In the genomic region with DNA sequence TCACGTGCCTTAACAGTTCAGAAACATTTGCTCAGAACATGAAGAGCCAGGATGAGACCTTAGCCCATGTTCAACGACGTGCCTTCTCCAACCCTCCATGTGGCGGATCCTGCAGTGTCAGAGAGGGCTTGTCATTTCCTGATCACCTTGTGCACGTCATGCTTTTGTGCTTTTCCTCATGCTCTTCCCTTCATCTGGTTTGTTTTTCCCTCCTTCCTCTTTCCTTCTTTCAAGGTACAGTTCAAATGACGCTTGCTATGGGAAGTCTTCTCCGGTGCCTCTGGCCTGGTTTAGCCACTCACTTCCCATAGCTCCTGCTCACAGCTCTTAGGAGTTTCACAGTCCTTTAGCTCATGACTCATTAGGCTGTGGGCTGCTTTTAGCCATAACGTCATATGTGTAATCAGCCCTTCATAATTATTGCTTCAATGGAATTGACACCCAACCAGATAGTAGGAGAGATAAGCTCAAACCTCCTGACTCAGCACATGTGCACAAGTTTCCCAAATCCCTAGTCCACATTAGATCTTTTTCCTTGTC, we compare ENCODE assay signal across 11 cellular contexts.
DNase-seq lines count a peak whose midpoint lies in the region; ATAC-seq and TF ChIP-seq lines count a peak whose summit lies in the region.
"Had no signal": no experiment of that assay in that cellular context is flagged by ENCODE, and none has a peak within 500 bp of the region (broad histone marks: within the 10 kb centered on the region; RNA-seq: fewer than 3 reads in every experiment).

No MANE protein-coding gene starts in this region.

- POLR2A ChIA-PET in activated CD4-positive, alpha-beta T cell treated with anti-CD3 and anti-CD28 coated beads for 36 hours (lab: Charles Lee) = interaction anchor here (0.6 kb wide), 1 partner anchor 255 kb away, joined by 3 read pairs; no protein-coding TSS in a partner anchor

- H3K36me3 Mint-ChIP-seq in HFFc6 (ENCODE audit: low read depth) = no peaks in the 10 kb centered on the region
- no peaks in the 10 kb centered on the region for H3K36me3 Mint-ChIP-seq in activated CD4-positive, alpha-beta T cell treated with anti-CD3 and anti-CD28 coated beads for 36 hours (ENCODE audit: low read depth)
- H3K36me3 Mint-ChIP-seq: activated naive CD8-positive, alpha-beta T cell had no signal

- H3K9me3 Mint-ChIP-seq in HFFc6 = no peaks in the 10 kb centered on the region
- H3K9me3 Mint-ChIP-seq in activated CD4-positive, alpha-beta T cell treated with anti-CD3 and anti-CD28 coated beads for 36 hours (ENCODE audit: low read depth) = no peaks in the 10 kb centered on the region

- H3K27me3 Mint-ChIP-seq in HFFc6 (ENCODE audit: insufficient read depth) = peaks cover 8% of the 10 kb centered on the region; the same call in 1 of the 2 replicates
- H3K27me3 Mint-ChIP-seq in activated CD4-positive, alpha-beta T cell treated with anti-CD3 and anti-CD28 coated beads for 36 hours = peaks cover 4% of the 10 kb centered on the region
- H3K27me3 Mint-ChIP-seq: activated naive CD8-positive, alpha-beta T cell had no signal

- H3K4me1 Mint-ChIP-seq in HFFc6 (ENCODE audit: low read depth) = peaks cover 27% of the 10 kb centered on the region
- peaks cover 21% of the 10 kb centered on the region for H3K4me1 Mint-ChIP-seq in activated CD4-positive, alpha-beta T cell treated with anti-CD3 and anti-CD28 coated beads for 36 hours

- H3K27ac Mint-ChIP-seq in HFFc6 = peak overlapping the region; percentile 25
- no peak overlapping the region for H3K27ac Mint-ChIP-seq in activated CD4-positive, alpha-beta T cell treated with anti-CD3 and anti-CD28 coated beads for 36 hours
- H3K27ac Mint-ChIP-seq: activated naive CD8-positive, alpha-beta T cell had no signal

- TF ChIP-seq CTCF in AG09319 (IDR thresholded peaks at IDR 0.05; ENCODE audit: low read depth, low read length) (no peak), HFFc6 (IDR thresholded peaks at IDR 0.05) (no peak)

- CTCF ChIA-PET in activated CD4-positive, alpha-beta T cell treated with anti-CD3 and anti-CD28 coated beads for 36 hours (lab: Charles Lee) = interaction anchor here (0.6 to 1.4 kb wide), 3 partner anchors 8 to 1723 kb away, joined by 3 read pairs; no protein-coding TSS in a partner anchor

- H3K4me3 Mint-ChIP-seq in HFFc6 = peak overlapping the region; percentile 25
- no peak overlapping the region for H3K4me3 Mint-ChIP-seq in activated CD4-positive, alpha-beta T cell treated with anti-CD3 and anti-CD28 coated beads for 36 hours
- H3K4me3 Mint-ChIP-seq: activated naive CD8-positive, alpha-beta T cell had no signal

- DNase-seq in AG09319 (ENCODE audit: extremely low read depth, low read depth) (peak; percentile 51), HFFc6 (peak; percentile 86), glomerular endothelial cell (ENCODE audit: extremely low read depth, low read depth, low spot score) (peak; percentile 61), cerebellum (ENCODE audit: low spot score) (no peak)
- no peak for DNase-seq in stimulated activated CD4-positive, alpha-beta T cell treated with anti-CD3 and anti-CD28 coated beads, Interleukin-1b, Interleukin-23, amount 100 ng/mL, for 48 hours
- no peak for DNase-seq in activated CD4-positive, alpha-beta T cell treated with anti-CD3 and anti-CD28 coated beads for 36 hours
- DNase-seq: GF-D8, nucleus accumbens had no signal

- intact Hi-C loops in activated CD4-positive, alpha-beta T cell treated with anti-CD3 and anti-CD28 coated beads for 36 hours (cut with DNase I, micrococcal nuclease) = no loop called here

- peak; percentile 85 for ATAC-seq in SK-N-SH treated with all-trans-retinoic acid at 6 μM for 48 hours
- no peak for ATAC-seq in GM21515 (IDR thresholded peaks at IDR 0.05; ENCODE audit: unreplicated experiment)
- ATAC-seq in activated CD4-positive, alpha-beta T cell treated with anti-CD3 and anti-CD28 coated beads for 36 hours = no peak

TF ChIP-seq in SK-N-SH treated with all-trans-retinoic acid at 6 μM for 48 hours, 23 proteins besides CTCF, POLR2A, EP300 and RAD21 (continues in another document):
- TF ChIP-seq ZFP3 (CRISPR knock-in tag; IDR thresholded peaks at IDR 0.05) = no peak
- no peak for TF ChIP-seq ESRRG (CRISPR knock-in tag; IDR thresholded peaks at IDR 0.05)
- no peak for TF ChIP-seq ZNF70 (CRISPR knock-in tag; IDR thresholded peaks at IDR 0.05)
- TF ChIP-seq, protein P1, sequence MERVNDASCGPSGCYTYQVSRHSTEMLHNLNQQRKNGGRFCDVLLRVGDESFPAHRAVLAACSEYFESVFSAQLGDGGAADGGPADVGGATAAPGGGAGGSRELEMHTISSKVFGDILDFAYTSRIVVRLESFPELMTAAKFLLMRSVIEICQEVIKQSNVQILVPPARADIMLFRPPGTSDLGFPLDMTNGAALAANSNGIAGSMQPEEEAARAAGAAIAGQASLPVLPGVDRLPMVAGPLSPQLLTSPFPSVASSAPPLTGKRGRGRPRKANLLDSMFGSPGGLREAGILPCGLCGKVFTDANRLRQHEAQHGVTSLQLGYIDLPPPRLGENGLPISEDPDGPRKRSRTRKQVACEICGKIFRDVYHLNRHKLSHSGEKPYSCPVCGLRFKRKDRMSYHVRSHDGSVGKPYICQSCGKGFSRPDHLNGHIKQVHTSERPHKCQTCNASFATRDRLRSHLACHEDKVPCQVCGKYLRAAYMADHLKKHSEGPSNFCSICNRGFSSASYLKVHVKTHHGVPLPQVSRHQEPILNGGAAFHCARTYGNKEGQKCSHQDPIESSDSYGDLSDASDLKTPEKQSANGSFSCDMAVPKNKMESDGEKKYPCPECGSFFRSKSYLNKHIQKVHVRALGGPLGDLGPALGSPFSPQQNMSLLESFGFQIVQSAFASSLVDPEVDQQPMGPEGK (CRISPR knock-in tag; IDR thresholded peaks at IDR 0.05; ENCODE audit: borderline replicate concordance) = no peak
- TF ChIP-seq PPARA (CRISPR knock-in tag; IDR thresholded peaks at IDR 0.05; ENCODE audit: borderline replicate concordance) = no peak
- TF ChIP-seq ZFP30 (CRISPR knock-in tag; IDR thresholded peaks at IDR 0.05) = no peak
- TF ChIP-seq TOX (CRISPR knock-in tag; IDR thresholded peaks at IDR 0.05; ENCODE audit: borderline replicate concordance) = no peak
- TF ChIP-seq, protein P2, sequence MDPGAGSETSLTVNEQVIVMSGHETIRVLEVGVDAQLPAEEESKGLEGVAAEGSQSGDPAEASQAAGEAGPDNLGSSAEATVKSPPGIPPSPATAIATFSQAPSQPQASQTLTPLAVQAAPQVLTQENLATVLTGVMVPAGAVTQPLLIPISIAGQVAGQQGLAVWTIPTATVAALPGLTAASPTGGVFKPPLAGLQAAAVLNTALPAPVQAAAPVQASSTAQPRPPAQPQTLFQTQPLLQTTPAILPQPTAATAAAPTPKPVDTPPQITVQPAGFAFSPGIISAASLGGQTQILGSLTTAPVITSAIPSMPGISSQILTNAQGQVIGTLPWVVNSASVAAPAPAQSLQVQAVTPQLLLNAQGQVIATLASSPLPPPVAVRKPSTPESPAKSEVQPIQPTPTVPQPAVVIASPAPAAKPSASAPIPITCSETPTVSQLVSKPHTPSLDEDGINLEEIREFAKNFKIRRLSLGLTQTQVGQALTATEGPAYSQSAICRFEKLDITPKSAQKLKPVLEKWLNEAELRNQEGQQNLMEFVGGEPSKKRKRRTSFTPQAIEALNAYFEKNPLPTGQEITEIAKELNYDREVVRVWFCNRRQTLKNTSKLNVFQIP (CRISPR knock-in tag; IDR thresholded peaks at IDR 0.05; ENCODE audit: borderline replicate concordance, low read depth) = no peak
- no peak for TF ChIP-seq ZNF8 (CRISPR knock-in tag; IDR thresholded peaks at IDR 0.05)
- TF ChIP-seq ISL1 (CRISPR knock-in tag; IDR thresholded peaks at IDR 0.05) = no peak
- TF ChIP-seq TCF4 (CRISPR knock-in tag; IDR thresholded peaks at IDR 0.05; ENCODE audit: borderline replicate concordance) = no peak
- TF ChIP-seq SNAI2 (CRISPR knock-in tag; IDR thresholded peaks at IDR 0.05) = no peak
- TF ChIP-seq BACH2 (CRISPR knock-in tag; IDR thresholded peaks at IDR 0.05; ENCODE audit: borderline replicate concordance) = no peak
- TF ChIP-seq, protein P3, sequence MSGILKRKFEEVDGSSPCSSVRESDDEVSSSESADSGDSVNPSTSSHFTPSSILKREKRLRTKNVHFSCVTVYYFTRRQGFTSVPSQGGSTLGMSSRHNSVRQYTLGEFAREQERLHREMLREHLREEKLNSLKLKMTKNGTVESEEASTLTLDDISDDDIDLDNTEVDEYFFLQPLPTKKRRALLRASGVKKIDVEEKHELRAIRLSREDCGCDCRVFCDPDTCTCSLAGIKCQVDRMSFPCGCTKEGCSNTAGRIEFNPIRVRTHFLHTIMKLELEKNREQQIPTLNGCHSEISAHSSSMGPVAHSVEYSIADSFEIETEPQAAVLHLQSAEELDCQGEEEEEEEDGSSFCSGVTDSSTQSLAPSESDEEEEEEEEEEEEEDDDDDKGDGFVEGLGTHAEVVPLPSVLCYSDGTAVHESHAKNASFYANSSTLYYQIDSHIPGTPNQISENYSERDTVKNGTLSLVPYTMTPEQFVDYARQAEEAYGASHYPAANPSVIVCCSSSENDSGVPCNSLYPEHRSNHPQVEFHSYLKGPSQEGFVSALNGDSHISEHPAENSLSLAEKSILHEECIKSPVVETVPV (CRISPR knock-in tag; IDR thresholded peaks at IDR 0.05) = no peak
- TF ChIP-seq ARNTL (CRISPR knock-in tag; IDR thresholded peaks at IDR 0.05; ENCODE audit: borderline replicate concordance, low read depth) = no peak
- TF ChIP-seq RARB (CRISPR knock-in tag; IDR thresholded peaks at IDR 0.05) = no peak

Comparison
In these comparisons a context has a peak if more than half of its experiments do, and no peak if none do; other contexts are left out.
1. DNase-seq: peak in AG09319 (single experiment), HFFc6 (single experiment) and glomerular endothelial cell (single experiment); none in cerebellum (single experiment), stimulated activated CD4-positive, alpha-beta T cell treated with anti-CD3 and anti-CD28 coated beads, Interleukin-1b, Interleukin-23, amount 100 ng/mL, for 48 hours (single experiment) and activated CD4-positive, alpha-beta T cell treated with anti-CD3 and anti-CD28 coated beads for 36 hours (single experiment).